ENCODE assay signal across 14 cellular contexts in genomic region chr2:224893848-224894247, GRCh38.
DNase-seq lines count a peak whose midpoint lies in the region; ATAC-seq and TF ChIP-seq lines count a peak whose summit lies in the region.
"Had no signal": no experiment of that assay in that cellular context is flagged by ENCODE, and none has a peak within 500 bp of the region (broad histone marks: within the 10 kb centered on the region; RNA-seq: fewer than 3 reads in every experiment).

No MANE protein-coding gene starts in this region.

- CTCF ChIA-PET in activated CD4-positive, alpha-beta memory T cell treated with anti-CD3 and anti-CD28 coated beads, Interleukin-2, amount 10 ng/mL, durations not matched to agents 7 days and 5 days (lab: Charles Lee): no interaction called here

- H3K9ac ChIP-seq in BLaER1: no peak overlapping the region

- POLR2A ChIA-PET in activated CD4-positive, alpha-beta memory T cell treated with anti-CD3 and anti-CD28 coated beads, Interleukin-2, amount 10 ng/mL, durations not matched to agents 7 days and 5 days (lab: Charles Lee): interaction anchor here (0.9 to 2.8 kb wide), 7 partner anchors 8 to 108 kb away, joined by 3 to 13 read pairs (median 4); no protein-coding TSS in a partner anchor

- intact Hi-C loops in aorta (cut with DNase I): loop anchor here in 1 of 2 donors (2.0 kb wide), 1 partner anchor 67 kb away; no protein-coding TSS in a partner anchor

- peak overlapping the region; percentile 78 for H3K4me2 ChIP-seq in BLaER1

- H3K9me3 ChIP-seq in BLaER1 (no peaks in the 10 kb centered on the region), gastroesophageal sphincter (no peaks in the 10 kb centered on the region), aorta (ENCODE audit: control insufficient read depth, low read length) (no peaks in the 10 kb centered on the region)

- H3K27me3 ChIP-seq in BLaER1 (no peaks in the 10 kb centered on the region), gastroesophageal sphincter (no peaks in the 10 kb centered on the region), aorta (ENCODE audit: control insufficient read depth in 1 of 2, insufficient read depth in 2 of 2, low read length in 1 of 2) (no peaks in the 10 kb centered on the region)

- H3K4me3 Mint-ChIP-seq in activated CD4-positive, alpha-beta memory T cell treated with anti-CD3 and anti-CD28 coated beads, Interleukin-2, amount 10 ng/mL, durations not matched to agents 7 days and 5 days: no peak overlapping the region
- no peak overlapping the region for H3K4me3 Mint-ChIP-seq in type B pancreatic cell
- H3K4me3 Mint-ChIP-seq: mesothelial cell of epicardium had no signal

- no peaks in the 10 kb centered on the region for H3K27me3 Mint-ChIP-seq in activated CD4-positive, alpha-beta memory T cell treated with anti-CD3 and anti-CD28 coated beads, Interleukin-2, amount 10 ng/mL, durations not matched to agents 7 days and 5 days
- H3K27me3 Mint-ChIP-seq in type B pancreatic cell: peaks cover 8% of the 10 kb centered on the region

- H3K9me3 Mint-ChIP-seq in activated CD4-positive, alpha-beta memory T cell treated with anti-CD3 and anti-CD28 coated beads, Interleukin-2, amount 10 ng/mL, durations not matched to agents 7 days and 5 days: no peaks in the 10 kb centered on the region
- H3K9me3 Mint-ChIP-seq in type B pancreatic cell: no peaks in the 10 kb centered on the region
- H3K9me3 Mint-ChIP-seq: mesothelial cell of epicardium had no signal

- peaks cover 91% of the 10 kb centered on the region for H3K36me3 Mint-ChIP-seq in activated CD4-positive, alpha-beta memory T cell treated with anti-CD3 and anti-CD28 coated beads, Interleukin-2, amount 10 ng/mL, durations not matched to agents 7 days and 5 days (ENCODE audit: low read depth)
- no peaks in the 10 kb centered on the region for H3K36me3 Mint-ChIP-seq in type B pancreatic cell
- H3K36me3 Mint-ChIP-seq: mesothelial cell of epicardium had no signal

- peak; percentile 27 for ATAC-seq in GM18517 (IDR thresholded peaks at IDR 0.05; ENCODE audit: unreplicated experiment)
- peak; percentile 32 for ATAC-seq in HG02588 (IDR thresholded peaks at IDR 0.05; ENCODE audit: unreplicated experiment)
- ATAC-seq in gastroesophageal sphincter: no peak
- ATAC-seq in aorta (ENCODE audit: low FRiP score): no peak

- H3K36me3 ChIP-seq in BLaER1 (peaks cover 88% of the 10 kb centered on the region), gastroesophageal sphincter (no peaks in the 10 kb centered on the region), aorta (ENCODE audit: control insufficient read depth in 1 of 2, insufficient read depth in 2 of 2, low read length in 1 of 2) (no peaks in the 10 kb centered on the region)

- 82 to 96% methylated on average over 2 of the region's 2 CpGs for whole genome bisulfite sequencing in gastroesophageal sphincter (ENCODE audit: low coverage in 1 of 2), 2 donors
- 89 to 92% methylated on average over 2 of the region's 2 CpGs for WGBS in aorta, 2 donors

- no peak for TF ChIP-seq POLR2A in gastroesophageal sphincter (IDR thresholded peaks at IDR 0.05)

- peak overlapping the region; percentile 96 for H3K27ac Mint-ChIP-seq in activated CD4-positive, alpha-beta memory T cell treated with anti-CD3 and anti-CD28 coated beads, Interleukin-2, amount 10 ng/mL, durations not matched to agents 7 days and 5 days
- H3K27ac Mint-ChIP-seq in type B pancreatic cell: no peak overlapping the region
- H3K27ac Mint-ChIP-seq: mesothelial cell of epicardium had no signal

- no peak for DNase-seq in activated CD4-positive, alpha-beta memory T cell treated with anti-CD3 and anti-CD28 coated beads, Interleukin-2, amount 10 ng/mL, durations not matched to agents 7 days and 5 days
- DNase-seq in type B pancreatic cell (ENCODE audit: extremely low spot score, unreplicated experiment) (no peak), NCI-H1105 treated with DMSO at 0.1 percent for 48 hours (lab: John Stamatoyannopoulos, UW) (no peak), aorta (no peak)
- DNase-seq: activated CD4-positive, CD25-positive, alpha-beta regulatory T cell; cortex of kidney; NCI-H1105; NCI-H69; SHP77 treated with DMSO at 0.1 percent for 48 hours had no signal

- H3K4me1 ChIP-seq in BLaER1 (peaks cover 47% of the 10 kb centered on the region), gastroesophageal sphincter (no peaks in the 10 kb centered on the region), aorta (ENCODE audit: control insufficient read depth in 1 of 2, insufficient read depth in 2 of 2, low read length in 2 of 2) (no peaks in the 10 kb centered on the region)

- TF ChIP-seq CTCF in gastroesophageal sphincter (IDR thresholded peaks at IDR 0.05) (no peak), type B pancreatic cell (conservative IDR thresholded peaks at IDR 0.05) (no peak)

- H3K27ac ChIP-seq in BLaER1: peak overlapping the region; percentile 50
- no peak overlapping the region for H3K27ac ChIP-seq in gastroesophageal sphincter
- H3K27ac ChIP-seq in aorta (ENCODE audit: low read depth in 1 of 2, low read length in 2 of 2): no peak overlapping the region

- H3K4me1 Mint-ChIP-seq in activated CD4-positive, alpha-beta memory T cell treated with anti-CD3 and anti-CD28 coated beads, Interleukin-2, amount 10 ng/mL, durations not matched to agents 7 days and 5 days: peaks cover 54% of the 10 kb centered on the region
- no peaks in the 10 kb centered on the region for H3K4me1 Mint-ChIP-seq in type B pancreatic cell (ENCODE audit: unreplicated experiment)
- H3K4me1 Mint-ChIP-seq: mesothelial cell of epicardium had no signal

- no peak for TF ChIP-seq EP300 in gastroesophageal sphincter (IDR thresholded peaks at IDR 0.05)

- H3K4me3 ChIP-seq in BLaER1 (peak overlapping the region; percentile 18; the same call in 1 of the 2 replicates), gastroesophageal sphincter (no peak overlapping the region), aorta (ENCODE audit: low read length in 2 of 2) (no peak overlapping the region)

- peaks cover 26% of the 10 kb centered on the region for H4K20me1 ChIP-seq in BLaER1

Comparison
In these comparisons a context has a peak if more than half of its experiments do, and no peak if none do; other contexts are left out.
1. ATAC-seq: peak in GM18517 (single experiment) and HG02588 (single experiment); none in gastroesophageal sphincter (single experiment) and aorta (single experiment).